ENCODE assay signal across 1 cellular context in genomic region chr7:142796501-142797341, GRCh38.
TF ChIP-seq lines count a peak whose summit lies in the region.

No MANE protein-coding gene starts in this region.

TF ChIP-seq in GM23338, 12 proteins besides CTCF, POLR2A, EP300 and RAD21 (continued from another document):
- TF ChIP-seq ETS1 (IDR thresholded peaks at IDR 0.05) (no peak), EZH2 (IDR thresholded peaks at IDR 0.05; ENCODE audit: low read depth, unreplicated experiment) (no peak), POLR2AphosphoS5 (IDR thresholded peaks at IDR 0.05; ENCODE audit: low read depth) (no peak), JUNB (IDR thresholded peaks at IDR 0.05; ENCODE audit: unreplicated experiment) (no peak), ZNF462 (CRISPR knock-in tag; IDR thresholded peaks at IDR 0.05) (no peak), ZNF331 (CRISPR knock-in tag; IDR thresholded peaks at IDR 0.05; ENCODE audit: low read depth) (no peak), NANOG (IDR thresholded peaks at IDR 0.05; ENCODE audit: borderline replicate concordance) (no peak), EZH2phosphoT487 (IDR thresholded peaks at IDR 0.05; ENCODE audit: unreplicated experiment) (no peak)
TF ChIP-seq in GM23338: peak in this region for 0.
